In genomic region chr20:64131406-64131805, GRCh38 we compare ENCODE assay signal across 8 cellular contexts. TPM values are rescaled to one million over a fixed set of nuclear protein-coding genes. Genes with fewer than 3 reads are reported as not detected.
DNase-seq lines count a peak whose midpoint lies in the region; TF ChIP-seq lines count a peak whose summit lies in the region.

No MANE protein-coding gene starts in this region.

- DNase-seq in NCI-H1092 treated with DMSO at 0.1 percent for 48 hours (lab: John Stamatoyannopoulos, UW) (peak; percentile 36), NCI-H1092 (lab: John Stamatoyannopoulos, UW) (no peak), HuH-7.5 (ENCODE audit: low spot score) (peak; percentile 59), lung microvascular endothelial cell (ENCODE audit: low read depth in 2 of 2) (peak; percentile 31 to 52), pons (ENCODE audit: low spot score) (no peak)
- DNase-seq in effector memory CD4-positive, alpha-beta T cell = no peak
- DNase-seq in stimulated activated CD4-positive, alpha-beta T cell treated with anti-CD3 and anti-CD28 coated beads, Interleukin-4, amount 100 ng/mL, for 4 hours = no peak

- H3K4me3 ChIP-seq in WI38 (ENCODE audit: low read depth, low read length) = no peak overlapping the region
- H3K4me3 ChIP-seq in effector memory CD4-positive, alpha-beta T cell (ENCODE audit: insufficient read depth, low read depth, low read length, poor library complexity, severe bottlenecking) = no peak overlapping the region

- peaks cover 4% of the 10 kb centered on the region for H3K27me3 ChIP-seq in effector memory CD4-positive, alpha-beta T cell (replicated peaks; ENCODE audit: control insufficient read depth, insufficient read depth, low read length, poor library complexity, severe bottlenecking)

- no peaks in the 10 kb centered on the region for H3K9me3 ChIP-seq in effector memory CD4-positive, alpha-beta T cell (ENCODE audit: control insufficient read depth, low read length)

- H3K27ac ChIP-seq in effector memory CD4-positive, alpha-beta T cell (ENCODE audit: insufficient read depth, low read length, poor library complexity, severe bottlenecking) = no peak overlapping the region

- H3K36me3 ChIP-seq in effector memory CD4-positive, alpha-beta T cell (ENCODE audit: control insufficient read depth, insufficient read depth, low read length) = no peaks in the 10 kb centered on the region

- TF ChIP-seq CTCF in WI38 (IDR thresholded peaks at IDR 0.05; ENCODE audit: low read depth, low read length) = peak; percentile 31

- H3K4me1 ChIP-seq in effector memory CD4-positive, alpha-beta T cell (ENCODE audit: control insufficient read depth, insufficient read depth, low read length, poor library complexity, severe bottlenecking) = no peaks in the 10 kb centered on the region

RNA-seq across cellular contexts. Expression of gene NPBWR2, which starts 24.0 kb away (rescaled TPM):
- not detected in 2 replicates for total RNA-seq in lung microvascular endothelial cell

RNA-seq across cellular contexts. Expression of gene MYT1, which starts 32.8 kb away (rescaled TPM):
- under 0.01 TPM in 1 of 2 replicates, not detected in the other for total RNA-seq in lung microvascular endothelial cell

RNA-seq across cellular contexts. Expression of gene LKAAEAR1, which starts 47.2 kb away (rescaled TPM):
- total RNA-seq in lung microvascular endothelial cell = 0.20 and 0.22 TPM in 2 replicates

RNA-seq across cellular contexts. Expression of gene OPRL1, which starts 51.5 kb away (rescaled TPM):
- total RNA-seq in lung microvascular endothelial cell = 1.7 and 3.0 TPM in 2 replicates

RNA-seq across cellular contexts. Expression of gene RGS19, which starts 52.1 kb away (rescaled TPM):
- 12.6 and 18.7 TPM in 2 replicates for total RNA-seq in lung microvascular endothelial cell

Comparison
In these comparisons a context has a peak if more than half of its experiments do, and no peak if none do; other contexts are left out.
1. DNase-seq: peak in NCI-H1092 treated with DMSO at 0.1 percent for 48 hours (single experiment), HuH-7.5 (single experiment) and lung microvascular endothelial cell (2 of 2); none in NCI-H1092 (single experiment), effector memory CD4-positive, alpha-beta T cell (0 of 3), stimulated activated CD4-positive, alpha-beta T cell treated with anti-CD3 and anti-CD28 coated beads, Interleukin-4, amount 100 ng/mL, for 4 hours (0 of 2) and pons (single experiment).